In genomic region chr4:176191974-176192373, GRCh38 we compare ENCODE assay signal across 14 cellular contexts. TPM values are rescaled to one million over a fixed set of nuclear protein-coding genes. Genes with fewer than 3 reads are reported as not detected.
DNase-seq lines count a peak whose midpoint lies in the region; ATAC-seq lines count a peak whose summit lies in the region.
"Had no signal": no experiment of that assay in that cellular context is flagged by ENCODE, and none has a peak within 500 bp of the region (broad histone marks: within the 10 kb centered on the region; RNA-seq: fewer than 3 reads in every experiment).

No MANE protein-coding gene starts in this region.

- H3K27me3 ChIP-seq in ACC112 (ENCODE audit: insufficient read depth, low read length): no peaks in the 10 kb centered on the region
- H3K27me3 ChIP-seq: hepatocyte had no signal

- DNase-seq in HCEC 1CT (peak; percentile 41), NCI-H345 treated with DMSO at 0.1 percent for 48 hours (lab: John Stamatoyannopoulos, UW; ENCODE audit: unreplicated experiment) (peak; percentile 78), dermis blood vessel endothelial cell (peak; percentile 19), HuH-7.5 (ENCODE audit: low spot score) (no peak)
- DNase-seq in stimulated activated naive CD4-positive, alpha-beta T cell treated with Interleukin-2 at 50 U/mL for 16 hours (lab: John Stamatoyannopoulos, UW): no peak
- DNase-seq: central memory CD4-positive, alpha-beta T cell; spleen; T-cell had no signal

- H3K4me1 ChIP-seq in ACC112 (ENCODE audit: control insufficient read depth, insufficient read depth, low read length, unreplicated experiment): peaks cover 34% of the 10 kb centered on the region

- H3K79me2 ChIP-seq in ACC112 (ENCODE audit: control insufficient read depth, insufficient read depth, low read length, unreplicated experiment): no peaks in the 10 kb centered on the region
- H3K79me2 ChIP-seq: hepatocyte had no signal

- H3K36me3 ChIP-seq in ACC112 (ENCODE audit: insufficient read depth, low read length): no peaks in the 10 kb centered on the region
- H3K36me3 ChIP-seq: spleen had no signal

- peak overlapping the region; percentile 55 for H2AFZ ChIP-seq in ACC112 (ENCODE audit: low read length, unreplicated experiment)
- H2AFZ ChIP-seq: hepatocyte had no signal

- peak overlapping the region; percentile 90 for H3K27ac ChIP-seq in ACC112 (ENCODE audit: low read depth, low read length)
- H3K27ac ChIP-seq: hepatocyte, spleen had no signal

- H3K4me3 ChIP-seq in ACC112 (ENCODE audit: low read depth, low read length): peak overlapping the region; percentile 23; the same call in 1 of the 2 replicates
- H3K4me3 ChIP-seq: GM12878, hepatocyte, mucosa of descending colon, spleen had no signal

- ATAC-seq in esophagus mucosa (no peak), HG03025 (IDR thresholded peaks at IDR 0.05; ENCODE audit: low FRiP score, unreplicated experiment) (no peak)
- ATAC-seq: GM12878, mucosa of descending colon, T-cell had no signal

RNA-seq across cellular contexts. Expression of gene SPATA4, which starts 3.4 kb away (rescaled TPM):
- not detected in 2 replicates for total RNA-seq in dermis blood vessel endothelial cell
- total RNA-seq in esophagus mucosa: not detected
- total RNA-seq: GM12878, hepatocyte, spleen, T-cell had no signal

Comparison
In these comparisons a context has a peak if more than half of its experiments do, and no peak if none do; other contexts are left out.
1. DNase-seq: peak in HCEC 1CT (single experiment), NCI-H345 treated with DMSO at 0.1 percent for 48 hours (single experiment) and dermis blood vessel endothelial cell (single experiment); none in stimulated activated naive CD4-positive, alpha-beta T cell treated with Interleukin-2 at 50 U/mL for 16 hours (single experiment) and HuH-7.5 (single experiment).